18 cellular contexts compared by ENCODE assay signal in genomic region chr14:38074091-38074490, GRCh38.
DNase-seq lines count a peak whose midpoint lies in the region; ATAC-seq and TF ChIP-seq lines count a peak whose summit lies in the region.
"Had no signal": no experiment of that assay in that cellular context is flagged by ENCODE, and none has a peak within 500 bp of the region (broad histone marks: within the 10 kb centered on the region; RNA-seq: fewer than 3 reads in every experiment).

No MANE protein-coding gene starts in this region.

- H3K27me3 ChIP-seq in OCI-LY1 (ENCODE audit: insufficient read depth, low read length), result no peaks in the 10 kb centered on the region
- no peaks in the 10 kb centered on the region for H3K27me3 ChIP-seq in effector memory CD4-positive, alpha-beta T cell (replicated peaks; ENCODE audit: control insufficient read depth, insufficient read depth, low read length, poor library complexity, severe bottlenecking)
- H3K27me3 ChIP-seq: brain microvascular endothelial cell, gastrocnemius medialis had no signal

- peaks cover 65% of the 10 kb centered on the region for H3K4me1 Mint-ChIP-seq in stimulated activated naive CD8-positive, alpha-beta T cell treated with anti-CD3 and anti-CD28 coated beads, Interleukin-15, amount 100 ng/mL, for 72 hours

- H3K9ac ChIP-seq in OCI-LY1 (ENCODE audit: low read length), result no peak overlapping the region

- no peaks in the 10 kb centered on the region for H3F3A ChIP-seq in OCI-LY1 (ENCODE audit: insufficient read depth, low read length)

- no peaks in the 10 kb centered on the region for H3K9me3 Mint-ChIP-seq in activated naive CD4-positive, alpha-beta T cell treated with anti-CD3 and anti-CD28 coated beads, Interleukin-2, amount 50 U/mL, for 72 hours
- H3K9me3 Mint-ChIP-seq in stimulated activated naive CD8-positive, alpha-beta T cell treated with anti-CD3 and anti-CD28 coated beads, Interleukin-15, amount 100 ng/mL, for 72 hours, result peaks cover 0 to 6% of the 10 kb centered on the region in 2 donors
- H3K9me3 Mint-ChIP-seq: dendritic cell treated with granulocyte-macrophage colony-stimulating factor and Interleukin-4, amounts not matched to agents 40 ng/mL and 50 ng/mL, for 4 days had no signal

- no peak for DNase-seq in activated naive CD4-positive, alpha-beta T cell treated with anti-CD3 and anti-CD28 coated beads, Interleukin-2, amount 50 U/mL, for 72 hours (ENCODE audit: low spot score in 2 of 2)
- DNase-seq in activated naive CD4-positive, alpha-beta T cell treated with Interleukin-2 at 50 U/mL for 16 hours, result no peak
- no peak for DNase-seq in effector memory CD4-positive, alpha-beta T cell
- no peak for DNase-seq in stimulated activated naive CD8-positive, alpha-beta T cell treated with anti-CD3 and anti-CD28 coated beads, Interleukin-15, amount 100 ng/mL, for 72 hours
- DNase-seq in head of caudate nucleus, result no peak
- DNase-seq: activated naive CD4-positive, alpha-beta T cell; brain microvascular endothelial cell; gastrocnemius medialis; NCI-H1092 treated with DMSO at 0.1 percent for 48 hours; NCI-H526 treated with DMSO at 0.1 percent for 48 hours; PC-9; posterior cingulate gyrus had no signal

- H3K4me1 ChIP-seq in OCI-LY1 (ENCODE audit: insufficient read depth, low read length, severe bottlenecking), result peaks cover 60% of the 10 kb centered on the region
- peaks cover 27% of the 10 kb centered on the region for H3K4me1 ChIP-seq in effector memory CD4-positive, alpha-beta T cell (ENCODE audit: control insufficient read depth, insufficient read depth, low read length, poor library complexity, severe bottlenecking)
- H3K4me1 ChIP-seq: gastrocnemius medialis had no signal

- ATAC-seq in activated naive CD4-positive, alpha-beta T cell treated with anti-CD3 and anti-CD28 coated beads, Interleukin-2, amount 50 U/mL, for 72 hours, result peak; percentile 45 to 56
- peak; percentile 31 for ATAC-seq in stimulated activated naive CD8-positive, alpha-beta T cell treated with anti-CD3 and anti-CD28 coated beads, Interleukin-15, amount 100 ng/mL, for 72 hours
- ATAC-seq in HG02571 (IDR thresholded peaks at IDR 0.05; ENCODE audit: unreplicated experiment) (no peak), GM21825 (IDR thresholded peaks at IDR 0.05; ENCODE audit: unreplicated experiment) (no peak)
- ATAC-seq: gastrocnemius medialis, K562 had no signal

- H3K4me3 Mint-ChIP-seq in stimulated activated naive CD8-positive, alpha-beta T cell treated with anti-CD3 and anti-CD28 coated beads, Interleukin-15, amount 100 ng/mL, for 72 hours, result peak overlapping the region; percentile 23 to 52
- H3K4me3 Mint-ChIP-seq: dendritic cell treated with granulocyte-macrophage colony-stimulating factor and Interleukin-4, amounts not matched to agents 40 ng/mL and 50 ng/mL, for 4 days had no signal

- H3K27ac ChIP-seq in OCI-LY1 (ENCODE audit: low read depth, low read length, poor library complexity, severe bottlenecking), result peak overlapping the region; percentile 62
- peak overlapping the region; percentile 26 for H3K27ac ChIP-seq in effector memory CD4-positive, alpha-beta T cell (ENCODE audit: insufficient read depth, low read length, poor library complexity, severe bottlenecking)
- H3K27ac ChIP-seq: brain microvascular endothelial cell, epithelial cell of prostate, gastrocnemius medialis, PC-9 had no signal

- no peaks in the 10 kb centered on the region for H3K36me3 ChIP-seq in OCI-LY1 (ENCODE audit: insufficient read depth, low read length)
- no peaks in the 10 kb centered on the region for H3K36me3 ChIP-seq in effector memory CD4-positive, alpha-beta T cell (ENCODE audit: control insufficient read depth, insufficient read depth, low read length)
- H3K36me3 ChIP-seq: brain microvascular endothelial cell, gastrocnemius medialis had no signal

- H4K20me1 ChIP-seq in OCI-LY1 (ENCODE audit: insufficient read depth, low read length), result no peaks in the 10 kb centered on the region

- no peaks in the 10 kb centered on the region for H3K79me2 ChIP-seq in OCI-LY1 (ENCODE audit: insufficient read depth, low read length)

- H3K27ac Mint-ChIP-seq in activated naive CD4-positive, alpha-beta T cell treated with anti-CD3 and anti-CD28 coated beads, Interleukin-2, amount 50 U/mL, for 72 hours, result peak overlapping the region in 1 of 2 donors; percentile 7
- peak overlapping the region in 1 of 2 donors; percentile 23 for H3K27ac Mint-ChIP-seq in stimulated activated naive CD8-positive, alpha-beta T cell treated with anti-CD3 and anti-CD28 coated beads, Interleukin-15, amount 100 ng/mL, for 72 hours
- H3K27ac Mint-ChIP-seq: dendritic cell treated with granulocyte-macrophage colony-stimulating factor and Interleukin-4, amounts not matched to agents 40 ng/mL and 50 ng/mL, for 4 days had no signal

- no peak for TF ChIP-seq CTCF in OCI-LY1 (IDR thresholded peaks at IDR 0.05; ENCODE audit: low read length)

- H2AFZ ChIP-seq in OCI-LY1 (ENCODE audit: low read length), result no peak overlapping the region
- H2AFZ ChIP-seq: PC-9 had no signal

- no peaks in the 10 kb centered on the region for H3K9me2 ChIP-seq in OCI-LY1 (ENCODE audit: low read depth, low read length)

- no peaks in the 10 kb centered on the region for H3K36me3 Mint-ChIP-seq in activated naive CD4-positive, alpha-beta T cell treated with anti-CD3 and anti-CD28 coated beads, Interleukin-2, amount 50 U/mL, for 72 hours

- H3K4me2 ChIP-seq in OCI-LY1 (ENCODE audit: low read length), result peak overlapping the region; percentile 28
- H3K4me2 ChIP-seq: PC-9 had no signal

- H3K27me3 Mint-ChIP-seq in stimulated activated naive CD8-positive, alpha-beta T cell treated with anti-CD3 and anti-CD28 coated beads, Interleukin-15, amount 100 ng/mL, for 72 hours, result no peaks in the 10 kb centered on the region
- H3K27me3 Mint-ChIP-seq: dendritic cell treated with granulocyte-macrophage colony-stimulating factor and Interleukin-4, amounts not matched to agents 40 ng/mL and 50 ng/mL, for 4 days had no signal

- H3K9me3 ChIP-seq in OCI-LY1 (ENCODE audit: low read length), result no peaks in the 10 kb centered on the region
- H3K9me3 ChIP-seq in effector memory CD4-positive, alpha-beta T cell (ENCODE audit: control insufficient read depth, low read length), result no peaks in the 10 kb centered on the region
- H3K9me3 ChIP-seq: gastrocnemius medialis had no signal

- no peak overlapping the region for H3K4me3 ChIP-seq in OCI-LY1 (ENCODE audit: low read depth, low read length, poor library complexity, severe bottlenecking)
- no peak overlapping the region for H3K4me3 ChIP-seq in effector memory CD4-positive, alpha-beta T cell (ENCODE audit: insufficient read depth, low read depth, low read length, poor library complexity, severe bottlenecking)
- H3K4me3 ChIP-seq: gastrocnemius medialis, K562, PC-9 had no signal

- intact Hi-C loops in head of caudate nucleus (cut with DNase I), result no loop called here

Comparison
In these comparisons a context has a peak if more than half of its experiments do, and no peak if none do; other contexts are left out.
1. ATAC-seq: peak in activated naive CD4-positive, alpha-beta T cell treated with anti-CD3 and anti-CD28 coated beads, Interleukin-2, amount 50 U/mL, for 72 hours (2 of 2) and stimulated activated naive CD8-positive, alpha-beta T cell treated with anti-CD3 and anti-CD28 coated beads, Interleukin-15, amount 100 ng/mL, for 72 hours (single experiment); none in HG02571 (single experiment) and GM21825 (single experiment).